8 cellular contexts compared by ENCODE assay signal in genomic region chr2:219542931-219543595, GRCh38. TPM values are rescaled to one million over a fixed set of nuclear protein-coding genes. Genes with fewer than 3 reads are reported as not detected.
DNase-seq lines count a peak whose midpoint lies in the region; ATAC-seq, FAIRE-seq and TF ChIP-seq lines count a peak whose summit lies in the region.

No MANE protein-coding gene starts in this region.

- H3K9me2 ChIP-seq in PC-3 (replicated peaks; ENCODE audit: low read length) = no peaks in the 10 kb centered on the region

- peak overlapping the region; percentile 85 for H2AFZ ChIP-seq in PC-3 (ENCODE audit: low read length)

- ATAC-seq in GM18519 (IDR thresholded peaks at IDR 0.05; ENCODE audit: low FRiP score, unreplicated experiment) (peak; percentile 25), HG02938 (IDR thresholded peaks at IDR 0.05; ENCODE audit: unreplicated experiment) (peak; percentile 26), PC-3 (peak; percentile 48)

- intact Hi-C loops in PC-3 (cut with micrococcal nuclease) = loop anchor here (1.0 kb wide), 3 partner anchors 54 to 146 kb away; partner anchors contain the start of gene STK11IP

- no peaks in the 10 kb centered on the region for H3K27me3 ChIP-seq in BJ (ENCODE audit: control insufficient read depth, insufficient read depth, low read length)
- H3K27me3 ChIP-seq in PC-3 (ENCODE audit: low read length) = no peaks in the 10 kb centered on the region
- H3K27me3 ChIP-seq in duodenal mucosa (ENCODE audit: control insufficient read depth in 1 of 2, insufficient read depth in 2 of 2, low read length in 2 of 2) = no peaks in the 10 kb centered on the region

- POLR2A ChIA-PET in BJ (lab: Charles Lee) (interaction anchor here (0.5 to 0.6 kb wide), 2 partner anchors 21 to 146 kb away, joined by 3 to 4 read pairs; no protein-coding TSS in a partner anchor), PC-3 (lab: Charles Lee; ENCODE audit: unreplicated experiment) (interaction anchor here (0.6 to 1.0 kb wide), 2 partner anchors 54 to 425 kb away, joined by 3 to 4 read pairs; partner anchors contain the start of gene STK11IP)

- H3K9me3 ChIP-seq in PC-3 (ENCODE audit: low read length) (no peaks in the 10 kb centered on the region), duodenal mucosa (ENCODE audit: control insufficient read depth in 1 of 2, low read length in 2 of 2) (no peaks in the 10 kb centered on the region)

- no TSS peak for BruUV-seq in PC-3 (replicated peaks; lab: Mats Ljungman, UMichigan)

- H4K20me1 ChIP-seq in PC-3 (ENCODE audit: low read length) = no peaks in the 10 kb centered on the region

- H3K4me2 ChIP-seq in PC-3 (ENCODE audit: low read length) = peak overlapping the region; percentile 92

- peak overlapping the region; percentile 83 for H3K27ac Mint-ChIP-seq in mesothelial cell of epicardium

- no peak for DNase-seq in BJ (ENCODE audit: low read depth)
- peak; percentile 50 for DNase-seq in PC-3
- DNase-seq in mesothelial cell of epicardium (ENCODE audit: low spot score in 2 of 2, unreplicated experiment in 2 of 2) = peak in 1 of 2 experiments; percentile 73
- peak; percentile 47 for DNase-seq in urothelium cell line (ENCODE audit: low spot score)
- no peak for DNase-seq in activated CD4-positive, alpha-beta T cell treated with anti-CD3 and anti-CD28 coated beads, Interleukin-2, amount 50 U/mL, for 48 hours

- H3F3A ChIP-seq in PC-3 (ENCODE audit: low read length, unreplicated experiment) = no peaks in the 10 kb centered on the region

- CTCF ChIA-PET in BJ (lab: Yijun Ruan, JAX) (interaction anchor here (0.8 to 35.2 kb wide), 13 partner anchors 9 to 156 kb away, joined by 3 to 872 read pairs (median 5); partner anchors contain the start of genes ASIC4, DNPEP, GMPPA and OBSL1), PC-3 (lab: Charles Lee) (interaction anchor here (0.6 kb wide), 2 partner anchors 9 to 145 kb away, joined by 3 to 5 read pairs; no protein-coding TSS in a partner anchor)

- TF ChIP-seq CTCF in BJ (IDR thresholded peaks at IDR 0.05; ENCODE audit: insufficient read depth, low read depth, low read length) = no peak
- TF ChIP-seq CTCF in PC-3 (conservative IDR thresholded peaks at IDR 0.05; ENCODE audit: low read depth, low read length) = no peak
- no peak for TF ChIP-seq CTCF in mesothelial cell of epicardium (IDR thresholded peaks at IDR 0.05; ENCODE audit: unreplicated experiment)

- H3K27ac ChIP-seq in PC-3 (ENCODE audit: low read length) (peak overlapping the region; percentile 56), duodenal mucosa (ENCODE audit: low read depth, low read length) (peak overlapping the region; percentile 87)

- H3K9ac ChIP-seq in PC-3 (ENCODE audit: low read length) (peak overlapping the region; percentile 86), duodenal mucosa (ENCODE audit: low read depth in 1 of 2, low read length in 2 of 2) (peak overlapping the region; percentile 72 to 77)

- no peaks in the 10 kb centered on the region for H3K9me3 Mint-ChIP-seq in mesothelial cell of epicardium

- H3K4me1 ChIP-seq in PC-3 (ENCODE audit: insufficient read depth, low read length) (peaks cover 7% of the 10 kb centered on the region; the same call in 1 of the 2 replicates), duodenal mucosa (ENCODE audit: control insufficient read depth in 1 of 2, insufficient read depth in 2 of 2, low read length in 2 of 2) (peaks cover 28 to 30% of the 10 kb centered on the region in 2 donors)

- H3K4me3 ChIP-seq in BJ (ENCODE audit: low read depth, low read length) (peak overlapping the region; percentile 84), PC-3 (ENCODE audit: low read length) (peak overlapping the region; percentile 91), duodenal mucosa (ENCODE audit: low read depth in 1 of 2, low read length in 2 of 2) (peak overlapping the region; percentile 78 to 91)

- peaks cover 23% of the 10 kb centered on the region for H3K4me1 Mint-ChIP-seq in mesothelial cell of epicardium

- peaks cover 10% of the 10 kb centered on the region for H3K27me3 Mint-ChIP-seq in mesothelial cell of epicardium (ENCODE audit: low read depth)

- H3K79me2 ChIP-seq in PC-3 (ENCODE audit: low read length) = peaks cover 14% of the 10 kb centered on the region

- peaks cover 28% of the 10 kb centered on the region for H3K36me3 ChIP-seq in BJ (ENCODE audit: control insufficient read depth, insufficient read depth, low read length)
- H3K36me3 ChIP-seq in PC-3 (ENCODE audit: low read depth, low read length) = peaks cover 13% of the 10 kb centered on the region
- H3K36me3 ChIP-seq in duodenal mucosa (ENCODE audit: control insufficient read depth in 1 of 2, insufficient read depth in 2 of 2, low read length in 2 of 2) = peaks cover 12 to 21% of the 10 kb centered on the region in 2 donors

- H3K36me3 Mint-ChIP-seq in mesothelial cell of epicardium = peaks cover 10% of the 10 kb centered on the region

- no peak for FAIRE-seq in urothelium cell line (lab: Jason Lieb, UNC)

- peak overlapping the region; percentile 80 for H3K4me3 Mint-ChIP-seq in mesothelial cell of epicardium

RNA-seq across cellular contexts. Expression of gene CHPF, which starts 0.5 kb away (rescaled TPM):
- 65.0 and 119 TPM in 2 replicates for polyA plus RNA-seq in BJ (2011; rRNA removed)
- 19.2 and 21.0 TPM in 2 replicates for polyA minus RNA-seq in BJ (2011; rRNA and poly(A)+ RNA removed)
- total RNA-seq in PC-3 (2014; rRNA removed) (139 and 210 TPM in 2 replicates), mesothelial cell of epicardium (78.1 to 81.0 TPM (median 78.5 TPM) in 3 replicates)

RNA-seq across cellular contexts. Expression of gene TMEM198, which starts 0.8 kb away (rescaled TPM):
- polyA plus RNA-seq in BJ (2011; rRNA removed) = 2.5 and 4.0 TPM in 2 replicates
- 1.2 and 1.9 TPM in 2 replicates for polyA minus RNA-seq in BJ (2011; rRNA and poly(A)+ RNA removed)
- 1.1 and 5.2 TPM in 2 replicates for total RNA-seq in PC-3 (2014; rRNA removed)
- total RNA-seq in mesothelial cell of epicardium = 3.6 to 4.0 TPM (median 3.7 TPM) in 3 replicates

RNA-seq across cellular contexts. Expression of gene OBSL1, which starts 28.3 kb away (rescaled TPM):
- polyA plus RNA-seq in BJ (2011; rRNA removed) = 47.2 and 75.9 TPM in 2 replicates
- polyA minus RNA-seq in BJ (2011; rRNA and poly(A)+ RNA removed) = 60.4 and 78.7 TPM in 2 replicates
- total RNA-seq in PC-3 (2014; rRNA removed) = 122 and 148 TPM in 2 replicates
- 307 to 319 TPM (median 316 TPM) in 3 replicates for total RNA-seq in mesothelial cell of epicardium

RNA-seq across cellular contexts. Expression of gene ASIC4, which starts 28.8 kb away (rescaled TPM):
- 0.04 and 0.09 TPM in 2 replicates for polyA plus RNA-seq in BJ (2011; rRNA removed)
- 0.09 TPM in 1 of 2 replicates, not detected in the other for polyA minus RNA-seq in BJ (2011; rRNA and poly(A)+ RNA removed)
- total RNA-seq in PC-3 (2014; rRNA removed) (0.11 TPM in 1 of 2 replicates, not detected in the other), mesothelial cell of epicardium (0.98 to 1.4 TPM (median 1.1 TPM) in 3 replicates)

RNA-seq across cellular contexts. Expression of gene INHA, which starts 29.0 kb away (rescaled TPM):
- polyA plus RNA-seq in BJ (2011; rRNA removed) = 0.94 and 1.5 TPM in 2 replicates
- polyA minus RNA-seq in BJ (2011; rRNA and poly(A)+ RNA removed) = 0.38 and 0.57 TPM in 2 replicates
- total RNA-seq in PC-3 (2014; rRNA removed) = 1.3 and 1.5 TPM in 2 replicates
- 3.0 to 3.7 TPM (median 3.6 TPM) in 3 replicates for total RNA-seq in mesothelial cell of epicardium

Comparison
In these comparisons a context has a peak if more than half of its experiments do, and no peak if none do; other contexts are left out.
1. DNase-seq: peak in PC-3 (single experiment) and urothelium cell line (single experiment); none in BJ (single experiment) and activated CD4-positive, alpha-beta T cell treated with anti-CD3 and anti-CD28 coated beads, Interleukin-2, amount 50 U/mL, for 48 hours (0 of 2).
2. Peak in every context shown above with its lines, with median percentiles within 50 percentile points of each other: H3K4me3 ChIP-seq and ATAC-seq.